1 cellular context compared by ENCODE assay signal in genomic region chr22:17706947-17707346, GRCh38.
TF ChIP-seq lines count a peak whose summit lies in the region.

No MANE protein-coding gene starts in this region.

TF ChIP-seq in GM12878, 131 proteins besides CTCF, POLR2A, EP300 and RAD21 (continued from another document):
- no peak for TF ChIP-seq CUX1 (IDR thresholded peaks at IDR 0.05; ENCODE audit: insufficient replicate concordance, low read depth, low read length)
- TF ChIP-seq, protein P1, sequence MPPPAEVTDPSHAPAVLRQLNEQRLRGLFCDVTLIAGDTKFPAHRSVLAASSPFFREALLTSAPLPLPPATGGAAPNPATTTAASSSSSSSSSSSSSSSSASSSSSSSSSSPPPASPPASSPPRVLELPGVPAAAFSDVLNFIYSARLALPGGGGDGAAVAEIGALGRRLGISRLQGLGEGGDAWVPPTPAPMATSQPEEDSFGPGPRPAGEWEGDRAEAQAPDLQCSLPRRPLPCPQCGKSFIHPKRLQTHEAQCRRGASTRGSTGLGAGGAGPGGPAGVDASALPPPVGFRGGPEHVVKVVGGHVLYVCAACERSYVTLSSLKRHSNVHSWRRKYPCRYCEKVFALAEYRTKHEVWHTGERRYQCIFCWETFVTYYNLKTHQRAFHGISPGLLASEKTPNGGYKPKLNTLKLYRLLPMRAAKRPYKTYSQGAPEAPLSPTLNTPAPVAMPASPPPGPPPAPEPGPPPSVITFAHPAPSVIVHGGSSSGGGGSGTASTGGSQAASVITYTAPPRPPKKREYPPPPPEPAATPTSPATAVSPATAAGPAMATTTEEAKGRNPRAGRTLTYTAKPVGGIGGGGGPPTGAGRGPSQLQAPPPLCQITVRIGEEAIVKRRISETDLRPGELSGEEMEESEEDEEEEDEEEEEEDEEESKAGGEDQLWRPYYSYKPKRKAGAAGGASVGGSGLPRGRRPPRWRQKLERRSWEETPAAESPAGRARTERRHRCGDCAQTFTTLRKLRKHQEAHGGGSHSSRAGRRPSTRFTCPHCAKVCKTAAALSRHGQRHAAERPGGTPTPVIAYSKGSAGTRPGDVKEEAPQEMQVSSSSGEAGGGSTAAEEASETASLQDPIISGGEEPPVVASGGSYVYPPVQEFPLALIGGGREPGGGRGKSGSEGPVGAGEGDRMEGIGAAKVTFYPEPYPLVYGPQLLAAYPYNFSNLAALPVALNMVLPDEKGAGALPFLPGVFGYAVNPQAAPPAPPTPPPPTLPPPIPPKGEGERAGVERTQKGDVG (CRISPR knock-in tag; IDR thresholded peaks at IDR 0.05): no peak
- no peak for TF ChIP-seq EGR1 (IDR thresholded peaks at IDR 0.05; ENCODE audit: borderline replicate concordance in 1 of 2, low read depth in 2 of 2, low read length in 2 of 2)
TF ChIP-seq in GM12878: peak in this region for 0.
